9 cellular contexts compared by ENCODE assay signal in genomic region chr17:55437165-55437605, GRCh38. TPM values are rescaled to one million over a fixed set of nuclear protein-coding genes. Genes with fewer than 3 reads are reported as not detected.
DNase-seq lines count a peak whose midpoint lies in the region; ATAC-seq and TF ChIP-seq lines count a peak whose summit lies in the region.
"Had no signal": no experiment of that assay in that cellular context is flagged by ENCODE, and none has a peak within 500 bp of the region (broad histone marks: within the 10 kb centered on the region; RNA-seq: fewer than 3 reads in every experiment).

No MANE protein-coding gene starts in this region.

- no peak overlapping the region for H3K4me3 Mint-ChIP-seq in activated naive CD4-positive, alpha-beta T cell treated with anti-CD3 and anti-CD28 coated beads, Interleukin-2, amount 10 ng/mL, durations not matched to agents 7 days and 5 days

- no peaks in the 10 kb centered on the region for H3K36me3 ChIP-seq in liver (ENCODE audit: control insufficient read depth in 4 of 4, insufficient read depth in 3 of 4, low read depth in 1 of 4, low read length in 3 of 4)

- H3K9me3 ChIP-seq in liver (ENCODE audit: control insufficient read depth in 4 of 4, low read length in 3 of 4): no peaks in the 10 kb centered on the region

- DNase-seq in activated CD4-positive, CD25-positive, alpha-beta regulatory T cell (lab: John Stamatoyannopoulos, UW): no peak
- no peak for DNase-seq in activated naive CD4-positive, alpha-beta T cell treated with anti-CD3 and anti-CD28 coated beads, Interleukin-2, amount 10 ng/mL, durations not matched to agents 7 days and 5 days
- no peak for DNase-seq in ureter (ENCODE audit: low spot score)
- DNase-seq in SK-N-DZ (ENCODE audit: low spot score): no peak
- DNase-seq: stimulated activated CD8-positive, alpha-beta memory T cell treated with anti-CD3 and anti-CD28 coated beads, Interleukin-4, amount 100 ng/mL, for 48 hours had no signal

- H3K4me1 Mint-ChIP-seq in activated naive CD4-positive, alpha-beta T cell treated with anti-CD3 and anti-CD28 coated beads, Interleukin-2, amount 10 ng/mL, durations not matched to agents 7 days and 5 days: peaks cover 17% of the 10 kb centered on the region

- ATAC-seq in GM18858 (IDR thresholded peaks at IDR 0.05; ENCODE audit: unreplicated experiment): peak; percentile 73
- ATAC-seq in GM21723 (IDR thresholded peaks at IDR 0.05; ENCODE audit: unreplicated experiment): peak; percentile 76
- peak; percentile 37 for ATAC-seq in HG03558 (IDR thresholded peaks at IDR 0.05; ENCODE audit: extremely low read depth, unreplicated experiment)

- no peak for TF ChIP-seq RAD21 in liver (IDR thresholded peaks at IDR 0.05)

- H3K4me3 ChIP-seq in liver (ENCODE audit: low read depth in 1 of 3, low read length in 3 of 3): no peak overlapping the region

- H3K4me1 ChIP-seq in liver (ENCODE audit: control insufficient read depth in 4 of 4, insufficient read depth in 4 of 4, low read length in 3 of 4): peaks cover 2 to 11% (median 7%) of the 10 kb centered on the region in 4 donors

- H3K27me3 ChIP-seq in liver (ENCODE audit: control insufficient read depth in 4 of 4, insufficient read depth in 4 of 4, low read length in 3 of 4): no peaks in the 10 kb centered on the region

- no peak for TF ChIP-seq CTCF in liver (IDR thresholded peaks at IDR 0.05; ENCODE audit: low read depth, low read length, missing input control)

- no peaks in the 10 kb centered on the region for H3K9me3 Mint-ChIP-seq in activated naive CD4-positive, alpha-beta T cell treated with anti-CD3 and anti-CD28 coated beads, Interleukin-2, amount 10 ng/mL, durations not matched to agents 7 days and 5 days

- H3K9ac ChIP-seq in liver (ENCODE audit: low read depth in 1 of 2, low read length in 2 of 2): no peak overlapping the region

- CTCF ChIA-PET in activated naive CD4-positive, alpha-beta T cell treated with anti-CD3 and anti-CD28 coated beads, Interleukin-2, amount 10 ng/mL, durations not matched to agents 7 days and 5 days (lab: Charles Lee): no interaction called here

- no peaks in the 10 kb centered on the region for H3K36me3 Mint-ChIP-seq in activated naive CD4-positive, alpha-beta T cell treated with anti-CD3 and anti-CD28 coated beads, Interleukin-2, amount 10 ng/mL, durations not matched to agents 7 days and 5 days

- H3K27ac ChIP-seq in liver (ENCODE audit: low read depth in 1 of 2, low read length in 2 of 2): no peak overlapping the region

- no peak overlapping the region for H3K27ac Mint-ChIP-seq in activated naive CD4-positive, alpha-beta T cell treated with anti-CD3 and anti-CD28 coated beads, Interleukin-2, amount 10 ng/mL, durations not matched to agents 7 days and 5 days

- 60% methylated on average over 5 of the region's 5 CpGs for WGBS in liver

- H3K27me3 Mint-ChIP-seq in activated naive CD4-positive, alpha-beta T cell treated with anti-CD3 and anti-CD28 coated beads, Interleukin-2, amount 10 ng/mL, durations not matched to agents 7 days and 5 days: peaks cover 8% of the 10 kb centered on the region

TF ChIP-seq in liver, 16 proteins besides CTCF, POLR2A, EP300 and RAD21:
- TF ChIP-seq MAX (IDR thresholded peaks at IDR 0.05) (no peak), REST (IDR thresholded peaks at IDR 0.05) (peak; percentile 50), TAF1 (conservative IDR thresholded peaks at IDR 0.05) (no peak)
TF ChIP-seq in liver: peak in this region for 1.

RNA-seq across cellular contexts. Expression of gene MMD, which starts 15.6 kb away (rescaled TPM):
- total RNA-seq in liver (10 to 100 TPM; 12.9 to 18.7 TPM), ureter (8.9 TPM)
- 1 to 10 TPM; 4.9 to 9.9 TPM for polyA plus RNA-seq in liver
- polyA plus RNA-seq in SK-N-DZ (2014; cell fraction: cytosol; rRNA removed): 170 and 172 TPM in 2 replicates
- polyA plus RNA-seq in SK-N-DZ (2014; cell fraction: nucleus; rRNA removed): 97.1 and 130 TPM in 2 replicates
